12 cellular contexts compared by ENCODE assay signal in genomic region chr2:218745160-218745558, GRCh38. TPM values are rescaled to one million over a fixed set of nuclear protein-coding genes. Genes with fewer than 3 reads are reported as not detected.
DNase-seq lines count a peak whose midpoint lies in the region; ATAC-seq and TF ChIP-seq lines count a peak whose summit lies in the region.
"Had no signal": no experiment of that assay in that cellular context is flagged by ENCODE, and none has a peak within 500 bp of the region (broad histone marks: within the 10 kb centered on the region; RNA-seq: fewer than 3 reads in every experiment).

No MANE protein-coding gene starts in this region.

- H3K27ac Mint-ChIP-seq in Calu3 (ENCODE audit: unreplicated experiment) = peak overlapping the region; percentile 79

- H3K4me3 ChIP-seq in muscle layer of duodenum (ENCODE audit: low read depth in 1 of 2, low read length in 2 of 2) = no peak overlapping the region

- H3K9me3 Mint-ChIP-seq in Calu3 (ENCODE audit: low read depth, unreplicated experiment) = no peaks in the 10 kb centered on the region
- H3K9me3 Mint-ChIP-seq: CD4-positive, alpha-beta memory T cell had no signal

- H3K4me3 Mint-ChIP-seq in Calu3 (ENCODE audit: low read depth, unreplicated experiment) = peak overlapping the region; percentile 6
- H3K4me3 Mint-ChIP-seq: CD4-positive, alpha-beta memory T cell had no signal

- peaks cover 0 to 3% of the 10 kb centered on the region in 2 donors for H3K4me1 ChIP-seq in muscle layer of duodenum (ENCODE audit: control insufficient read depth in 1 of 2, insufficient read depth in 2 of 2, low read length in 2 of 2)

- TF ChIP-seq CTCF in Calu3 (IDR thresholded peaks at IDR 0.05; ENCODE audit: unreplicated experiment) = no peak
- TF ChIP-seq CTCF in omental fat pad (IDR thresholded peaks at IDR 0.05) = no peak

- H3K9me3 ChIP-seq in muscle layer of duodenum (ENCODE audit: control insufficient read depth in 1 of 2, low read length in 2 of 2) = no peaks in the 10 kb centered on the region

- no peaks in the 10 kb centered on the region for H3K27me3 ChIP-seq in muscle layer of duodenum (ENCODE audit: low read depth, low read length)

- BruUV-seq in Calu3 (replicated peaks; lab: Mats Ljungman, UMichigan) = no TSS peak

- CTCF ChIA-PET in Calu3 (lab: Charles Lee) = interaction anchor here (0.5 to 2.0 kb wide), 4 partner anchors 13 to 260 kb away, joined by 4 to 7 read pairs (median 6); partner anchors contain the start of gene TTLL4

- ATAC-seq in GM19455 (IDR thresholded peaks at IDR 0.05; ENCODE audit: unreplicated experiment) (no peak), omental fat pad (ENCODE audit: low FRiP score) (no peak)

- H3K27ac ChIP-seq in caudate nucleus (ENCODE audit: low read depth, low read length) = peak overlapping the region; percentile 95
- H3K27ac ChIP-seq in muscle layer of duodenum (ENCODE audit: low read length) = peak overlapping the region; percentile 18
- H3K27ac ChIP-seq: RWPE1 had no signal

- peaks cover 18% of the 10 kb centered on the region for H3K4me1 Mint-ChIP-seq in Calu3 (ENCODE audit: low read depth, unreplicated experiment)

- H3K36me3 Mint-ChIP-seq in Calu3 (ENCODE audit: insufficient read depth, unreplicated experiment) = peaks cover 42% of the 10 kb centered on the region

- H3K36me3 ChIP-seq in muscle layer of duodenum (ENCODE audit: control insufficient read depth in 1 of 2, insufficient read depth in 2 of 2, low read length in 2 of 2) = peaks cover 37 to 61% of the 10 kb centered on the region in 2 donors

- DNase-seq in Calu3 = peak; percentile 9
- DNase-seq in NCI-H460 (ENCODE audit: extremely low read depth, low read depth) = peak; percentile 39
- peak in 2 of 61 donors; percentile 13 to 37 for DNase-seq in caudate nucleus (lab: John Stamatoyannopoulos, UW)
- DNase-seq in NCI-H226 = no peak
- DNase-seq in stimulated activated CD4-positive, alpha-beta T cell treated with anti-CD3 and anti-CD28 coated beads, Interleukin-1b, Interleukin-23, amount 100 ng/mL, for 48 hours = no peak
- no peak for DNase-seq in omental fat pad (ENCODE audit: low spot score)
- DNase-seq: activated CD8-positive, alpha-beta memory T cell treated with anti-CD3 and anti-CD28 coated beads, Interleukin-2, amount 50 U/mL, for 4 hours; CD4-positive, alpha-beta memory T cell; NCI-H1417 treated with DMSO at 0.1 percent for 48 hours had no signal

- no peaks in the 10 kb centered on the region for H3K27me3 Mint-ChIP-seq in Calu3 (ENCODE audit: unreplicated experiment)
- H3K27me3 Mint-ChIP-seq: CD4-positive, alpha-beta memory T cell had no signal

- intact Hi-C loops in Calu3 (cut with micrococcal nuclease; ENCODE audit: unreplicated experiment) = loop anchor here (2.0 kb wide), 1 partner anchor 28 kb away; no protein-coding TSS in a partner anchor

RNA-seq across cellular contexts. Expression of gene TTLL4, which starts 34.5 kb away (rescaled TPM):
- total RNA-seq in Calu3 (2022) (67.3 and 75.5 TPM in 2 replicates), omental fat pad (10 to 100 TPM in 3 of 4 donors, 1 to 10 TPM in 1; 9.5 to 24.3 (median 15.0) TPM)
- 14.8 and 20.7 TPM in 2 replicates for total RNA-seq in NCI-H460 (2014; rRNA removed; shearing (Covaris generic))
- 63.3 and 135 TPM in 2 replicates for polyA plus RNA-seq in NCI-H460 (2014; cell fraction: nucleus; rRNA removed)

RNA-seq across cellular contexts. Expression of gene CYP27A1, which starts 36.8 kb away (rescaled TPM):
- 11.8 and 12.2 TPM in 2 replicates for total RNA-seq in Calu3 (2022)
- total RNA-seq in NCI-H460 (2014; rRNA removed; shearing (Covaris generic)) = 0.40 TPM in 1 of 2 replicates, not detected in the other
- 0.63 TPM in 1 of 2 replicates, not detected in the other for polyA plus RNA-seq in NCI-H460 (2014; cell fraction: nucleus; rRNA removed)
- total RNA-seq in omental fat pad = 10 to 100 TPM; 22.6 to 89.0 (median 35.9) TPM

Comparison
In these comparisons a context has a peak if more than half of its experiments do, and no peak if none do; other contexts are left out.
1. DNase-seq: peak in Calu3 (single experiment) and NCI-H460 (single experiment); none in NCI-H226 (single experiment), stimulated activated CD4-positive, alpha-beta T cell treated with anti-CD3 and anti-CD28 coated beads, Interleukin-1b, Interleukin-23, amount 100 ng/mL, for 48 hours (single experiment) and omental fat pad (single experiment).